ENCODE assay signal across 6 cellular contexts in the genomic region with DNA sequence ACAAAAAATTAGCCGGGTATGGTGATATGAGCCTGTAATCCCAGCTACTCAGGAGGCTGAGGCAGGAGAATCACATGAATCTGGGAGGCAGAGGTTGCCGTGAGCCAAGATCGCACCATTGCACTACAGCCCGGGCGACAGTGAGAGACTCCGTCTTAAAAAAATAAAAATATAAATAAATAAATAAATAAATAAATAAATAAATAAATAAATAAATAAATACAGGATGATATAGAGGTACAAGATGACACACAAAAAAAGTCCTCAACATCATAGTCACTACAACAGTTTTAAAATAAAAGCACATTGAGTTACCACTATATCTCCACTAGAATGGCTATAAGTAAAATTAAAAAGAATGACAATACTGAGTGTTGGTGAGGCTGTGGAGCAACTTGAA.
"Had no signal": no experiment of that assay in that cellular context is flagged by ENCODE, and none has a peak within 500 bp of the region (broad histone marks: within the 10 kb centered on the region; RNA-seq: fewer than 3 reads in every experiment).

No MANE protein-coding gene starts in this region.

- DNase-seq: GDM1, GF-D8 had no signal

- ATAC-seq: GM12878 had no signal

- H3K4me3 ChIP-seq: GM12878 had no signal

- FAIRE-seq: G401.6, GM12878, GM12891, GM18507 had no signal
